8 cellular contexts compared by ENCODE assay signal in genomic region chr7:33108591-33108930, GRCh38. TPM values are rescaled to one million over a fixed set of nuclear protein-coding genes. Genes with fewer than 3 reads are reported as not detected.
DNase-seq lines count a peak whose midpoint lies in the region; ATAC-seq, FAIRE-seq and TF ChIP-seq lines count a peak whose summit lies in the region.

No MANE protein-coding gene starts in this region.

- H3K9me3 ChIP-seq in CD4-positive, CD25-positive, alpha-beta regulatory T cell (ENCODE audit: control insufficient read depth in 2 of 2, low read length in 2 of 2), result no peaks in the 10 kb centered on the region
- no peaks in the 10 kb centered on the region for H3K9me3 ChIP-seq in kidney (ENCODE audit: control insufficient read depth in 1 of 2, low read length in 2 of 2)

- peak overlapping the region in 2 of 3 donors; percentile 59 to 70 for H3K27ac Mint-ChIP-seq in CD4-positive, CD25-positive, alpha-beta regulatory T cell
- peak overlapping the region; percentile 65 for H3K27ac Mint-ChIP-seq in activated naive CD4-positive, alpha-beta T cell treated with anti-CD3 and anti-CD28 coated beads, Interleukin-2, amount 50 U/mL, for 24 hours
- peak overlapping the region; percentile 79 to 97 for H3K27ac Mint-ChIP-seq in stimulated activated naive CD8-positive, alpha-beta T cell treated with anti-CD3 and anti-CD28 coated beads, Interleukin-15, amount 100 ng/mL, for 72 hours

- FAIRE-seq in kidney (lab: Jason Lieb, UNC), result no peak

- peak overlapping the region; percentile 66 for H3K27ac ChIP-seq in CD4-positive, CD25-positive, alpha-beta regulatory T cell (ENCODE audit: insufficient read depth, low read length, poor library complexity, severe bottlenecking)
- peak overlapping the region in 1 of 2 donors; percentile 67 for H3K27ac ChIP-seq in kidney (ENCODE audit: low read depth in 2 of 2, low read length in 2 of 2)

- TF ChIP-seq CTCF in kidney (IDR thresholded peaks at IDR 0.05; ENCODE audit: borderline replicate concordance, extremely low read depth, insufficient read depth), result no peak

- peaks cover 31% of the 10 kb centered on the region for H3K4me1 ChIP-seq in CD4-positive, CD25-positive, alpha-beta regulatory T cell (ENCODE audit: control insufficient read depth, insufficient read depth, low read length, poor library complexity, severe bottlenecking)
- peaks cover 13 to 18% of the 10 kb centered on the region in 2 donors for H3K4me1 ChIP-seq in kidney (ENCODE audit: control insufficient read depth in 1 of 2, insufficient read depth in 1 of 2, low read depth in 1 of 2, low read length in 2 of 2)

- peaks cover 31 to 56% (median 41%) of the 10 kb centered on the region in 4 donors for H3K4me1 Mint-ChIP-seq in CD4-positive, CD25-positive, alpha-beta regulatory T cell
- H3K4me1 Mint-ChIP-seq in activated naive CD4-positive, alpha-beta T cell treated with anti-CD3 and anti-CD28 coated beads, Interleukin-2, amount 50 U/mL, for 24 hours, result peaks cover 61% of the 10 kb centered on the region
- H3K4me1 Mint-ChIP-seq in stimulated activated naive CD8-positive, alpha-beta T cell treated with anti-CD3 and anti-CD28 coated beads, Interleukin-15, amount 100 ng/mL, for 72 hours, result peaks cover 39% of the 10 kb centered on the region

- H3K27me3 Mint-ChIP-seq in CD4-positive, CD25-positive, alpha-beta regulatory T cell, result peaks cover 20% of the 10 kb centered on the region
- H3K27me3 Mint-ChIP-seq in activated naive CD4-positive, alpha-beta T cell treated with anti-CD3 and anti-CD28 coated beads, Interleukin-2, amount 50 U/mL, for 24 hours, result no peaks in the 10 kb centered on the region
- peaks cover 17% of the 10 kb centered on the region for H3K27me3 Mint-ChIP-seq in stimulated activated naive CD8-positive, alpha-beta T cell treated with anti-CD3 and anti-CD28 coated beads, Interleukin-15, amount 100 ng/mL, for 72 hours

- peak overlapping the region; percentile 93 for H3K4me3 ChIP-seq in CD4-positive, CD25-positive, alpha-beta regulatory T cell (ENCODE audit: low read depth, low read length)
- H3K4me3 ChIP-seq in kidney (ENCODE audit: low read length in 2 of 2), result peak overlapping the region; percentile 61 to 84

- peaks cover 4% of the 10 kb centered on the region for H3K36me3 ChIP-seq in CD4-positive, CD25-positive, alpha-beta regulatory T cell (ENCODE audit: control insufficient read depth, insufficient read depth, low read length)
- H3K36me3 ChIP-seq in kidney (ENCODE audit: control insufficient read depth in 1 of 2, insufficient read depth in 2 of 2, low read length in 2 of 2), result no peaks in the 10 kb centered on the region

- H3K9me3 Mint-ChIP-seq in CD4-positive, CD25-positive, alpha-beta regulatory T cell, result no peaks in the 10 kb centered on the region
- H3K9me3 Mint-ChIP-seq in activated naive CD4-positive, alpha-beta T cell treated with anti-CD3 and anti-CD28 coated beads, Interleukin-2, amount 50 U/mL, for 24 hours, result no peaks in the 10 kb centered on the region
- no peaks in the 10 kb centered on the region for H3K9me3 Mint-ChIP-seq in stimulated activated naive CD8-positive, alpha-beta T cell treated with anti-CD3 and anti-CD28 coated beads, Interleukin-15, amount 100 ng/mL, for 72 hours

- peak in 1 of 3 donors; percentile 39 for DNase-seq in CD4-positive, CD25-positive, alpha-beta regulatory T cell
- DNase-seq in NAMALWA (ENCODE audit: low spot score), result peak; percentile 80
- DNase-seq in kidney, result no peak
- peak; percentile 17 to 23 for DNase-seq in stimulated activated naive CD8-positive, alpha-beta T cell treated with anti-CD3 and anti-CD28 coated beads, Interleukin-15, amount 100 ng/mL, for 72 hours
- no peak for DNase-seq in superior temporal gyrus (ENCODE audit: extremely low spot score)
- no peak for DNase-seq in mucosa of gallbladder (ENCODE audit: low spot score)

- intact Hi-C loops in kidney (cut with DNase I), result no loop called here

- peaks cover 13% of the 10 kb centered on the region for H3K27me3 ChIP-seq in CD4-positive, CD25-positive, alpha-beta regulatory T cell (ENCODE audit: control insufficient read depth, insufficient read depth, low read length)

- peak overlapping the region; percentile 82 to 97 (median 90) for H3K4me3 Mint-ChIP-seq in CD4-positive, CD25-positive, alpha-beta regulatory T cell
- peak overlapping the region; percentile 96 for H3K4me3 Mint-ChIP-seq in activated naive CD4-positive, alpha-beta T cell treated with anti-CD3 and anti-CD28 coated beads, Interleukin-2, amount 50 U/mL, for 24 hours
- peak overlapping the region; percentile 82 to 97 for H3K4me3 Mint-ChIP-seq in stimulated activated naive CD8-positive, alpha-beta T cell treated with anti-CD3 and anti-CD28 coated beads, Interleukin-15, amount 100 ng/mL, for 72 hours

- peak overlapping the region; percentile 61 to 74 for H3K9ac ChIP-seq in kidney (ENCODE audit: low read length in 2 of 2)

- H3K36me3 Mint-ChIP-seq in CD4-positive, CD25-positive, alpha-beta regulatory T cell, result peaks cover 9% of the 10 kb centered on the region
- no peaks in the 10 kb centered on the region for H3K36me3 Mint-ChIP-seq in activated naive CD4-positive, alpha-beta T cell treated with anti-CD3 and anti-CD28 coated beads, Interleukin-2, amount 50 U/mL, for 24 hours

- no peak for ATAC-seq in CD4-positive, CD25-positive, alpha-beta regulatory T cell (ENCODE audit: low read depth in 2 of 2)
- peak; percentile 5 for ATAC-seq in GM21381 (IDR thresholded peaks at IDR 0.05; ENCODE audit: unreplicated experiment)
- ATAC-seq in stimulated activated naive CD8-positive, alpha-beta T cell treated with anti-CD3 and anti-CD28 coated beads, Interleukin-15, amount 100 ng/mL, for 72 hours, result peak; percentile 19

RNA-seq across cellular contexts. Expression of gene RP9, which starts 0.6 kb away (rescaled TPM):
- total RNA-seq in CD4-positive, CD25-positive, alpha-beta regulatory T cell, result 14.3 TPM
- 10 to 100 TPM; 18.7 to 26.2 (median 21.5) TPM for polyA plus RNA-seq in CD4-positive, CD25-positive, alpha-beta regulatory T cell
- total RNA-seq in kidney, result 11.3 TPM
- 26.1 TPM for polyA plus RNA-seq in kidney (ENCODE audit: insufficient read depth, low read depth, low replicate concordance)
- total RNA-seq in mucosa of gallbladder, result 9.2 TPM

RNA-seq across cellular contexts. Expression of gene BBS9, which starts 20.8 kb away (rescaled TPM):
- 18.7 TPM for total RNA-seq in CD4-positive, CD25-positive, alpha-beta regulatory T cell
- polyA plus RNA-seq in CD4-positive, CD25-positive, alpha-beta regulatory T cell, result 10 to 100 TPM in 2 of 4 donors, 1 to 10 TPM in 2; 8.1 to 18.1 (median 11.6) TPM
- total RNA-seq in kidney, result 23.4 TPM
- polyA plus RNA-seq in kidney (ENCODE audit: insufficient read depth, low read depth, low replicate concordance), result 9.0 TPM
- total RNA-seq in mucosa of gallbladder, result 24.3 TPM

RNA-seq across cellular contexts. Expression of gene NT5C3A, which starts 46.0 kb away (rescaled TPM):
- total RNA-seq in CD4-positive, CD25-positive, alpha-beta regulatory T cell, result 61.7 TPM
- polyA plus RNA-seq in CD4-positive, CD25-positive, alpha-beta regulatory T cell, result 10 to 100 TPM; 55.1 to 74.0 (median 61.3) TPM
- total RNA-seq in kidney (29.0 TPM), mucosa of gallbladder (45.6 TPM)
- 22.2 TPM for polyA plus RNA-seq in kidney (ENCODE audit: insufficient read depth, low read depth, low replicate concordance)

Comparison
In these comparisons a context has a peak if more than half of its experiments do, and no peak if none do; other contexts are left out.
1. ATAC-seq: peak in GM21381 (single experiment) and stimulated activated naive CD8-positive, alpha-beta T cell treated with anti-CD3 and anti-CD28 coated beads, Interleukin-15, amount 100 ng/mL, for 72 hours (single experiment); none in CD4-positive, CD25-positive, alpha-beta regulatory T cell (0 of 2).
2. DNase-seq: peak in NAMALWA (single experiment) and stimulated activated naive CD8-positive, alpha-beta T cell treated with anti-CD3 and anti-CD28 coated beads, Interleukin-15, amount 100 ng/mL, for 72 hours (2 of 2); none in kidney (single experiment), superior temporal gyrus (single experiment) and mucosa of gallbladder (single experiment).
3. Peak in every context shown above with its lines, with median percentiles within 50 percentile points of each other: H3K27ac Mint-ChIP-seq and H3K4me3 Mint-ChIP-seq.